In the genomic region with DNA sequence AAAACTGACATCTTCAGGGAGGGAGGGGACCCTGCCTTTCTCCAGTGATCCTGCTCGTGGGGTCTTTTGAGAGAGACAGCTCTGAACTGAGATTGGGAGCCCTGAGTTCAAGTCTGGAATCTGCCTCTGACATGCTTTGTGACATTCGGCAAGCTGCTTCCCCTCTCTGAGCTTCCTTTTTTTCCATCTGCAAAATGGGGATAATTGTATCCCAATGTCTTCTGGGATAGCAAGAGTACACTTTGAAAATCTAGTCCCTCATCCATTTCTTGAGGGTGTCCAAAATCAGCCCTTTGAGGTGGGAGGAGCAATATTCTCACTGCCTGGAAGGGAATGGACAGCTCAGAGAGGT, we compare ENCODE assay signal across 12 cellular contexts.
"Had no signal": no experiment of that assay in that cellular context is flagged by ENCODE, and none has a peak within 500 bp of the region (broad histone marks: within the 10 kb centered on the region; RNA-seq: fewer than 3 reads in every experiment).

No MANE protein-coding gene starts in this region.

- H3K9me3 ChIP-seq: testis had no signal

- H3K4me3 ChIP-seq: lung, testis had no signal

- H3K27me3 ChIP-seq: testis had no signal

- H3K27ac ChIP-seq: foreskin keratinocyte, testis had no signal

- H3K4me1 ChIP-seq: foreskin keratinocyte had no signal

- DNase-seq: activated CD4-positive, alpha-beta memory T cell treated with anti-CD3 and anti-CD28 coated beads for 36 hours; activated CD4-positive, alpha-beta T cell treated with anti-CD3 and anti-CD28 coated beads for 1 hour; activated T-cell treated with anti-CD3 and anti-CD28 coated beads, Interleukin-2, amount 50 U/mL, for 4 hours; natural killer cell; stimulated activated CD4-positive, alpha-beta T cell treated with anti-CD3 and anti-CD28 coated beads, Interleukin-15, amount 100 ng/mL, for 24 hours; stimulated activated CD4-positive, alpha-beta T cell treated with anti-CD3 and anti-CD28 coated beads, Interleukin-4, amount 100 ng/mL, for 24 hours had no signal

- ATAC-seq: activated naive CD4-positive, alpha-beta T cell treated with anti-CD3 and anti-CD28 coated beads, Interleukin-2, amount 50 U/mL, for 72 hours; activated T-cell treated with anti-CD3 and anti-CD28 coated beads, Interleukin-2, amount 50 U/mL, for 4 hours; foreskin keratinocyte had no signal

- FAIRE-seq: endometrium, urothelium cell line had no signal
